In the genomic region with DNA sequence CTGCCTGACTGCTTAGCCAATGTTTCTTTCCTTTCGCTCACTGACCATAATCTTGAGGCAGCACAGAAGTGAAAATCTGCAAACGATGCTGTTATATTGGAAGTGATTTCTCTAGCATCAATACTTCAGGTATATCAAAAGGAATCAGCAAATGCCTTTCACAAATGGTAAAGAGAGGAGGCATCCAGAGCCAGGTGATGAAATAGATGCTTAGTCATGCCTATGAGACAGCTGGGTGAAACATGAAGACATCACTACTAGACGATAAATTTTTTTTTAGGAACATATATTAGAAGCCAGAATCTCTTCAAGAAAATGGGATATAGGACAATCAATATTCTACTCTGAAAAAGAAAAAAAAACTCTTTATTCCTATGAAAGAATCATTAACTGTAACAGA, we compare ENCODE assay signal across 16 cellular contexts.
A peak's percentile ranks its signal among the peaks of the same experiment; 100 is the strongest.
DNase-seq lines count a peak whose midpoint lies in the region; ATAC-seq and TF ChIP-seq lines count a peak whose summit lies in the region.
"Had no signal": no experiment of that assay in that cellular context is flagged by ENCODE, and none has a peak within 500 bp of the region (broad histone marks: within the 10 kb centered on the region; RNA-seq: fewer than 3 reads in every experiment).

No MANE protein-coding gene starts in this region.

- peak; percentile 89 for ATAC-seq in foreskin keratinocyte
- ATAC-seq in HG03378 (IDR thresholded peaks at IDR 0.05; ENCODE audit: unreplicated experiment), result no peak
- ATAC-seq: lower lobe of right lung; stimulated activated naive CD8-positive, alpha-beta T cell treated with anti-CD3 and anti-CD28 coated beads, Interleukin-15, Interleukin-2, amounts not matched to agents 100 U/mL and 50 U/mL, for 24 hours had no signal

- H3K27ac ChIP-seq in foreskin keratinocyte, result no peak overlapping the region
- H3K27ac ChIP-seq: lower lobe of right lung, sigmoid colon had no signal

- peak; percentile 14 for DNase-seq in DMS53 treated with DMSO at 0.1 percent for 48 hours (lab: John Stamatoyannopoulos, UW; ENCODE audit: unreplicated experiment)
- peak; percentile 33 for DNase-seq in HT1080 (ENCODE audit: low read depth)
- peak; percentile 30 for DNase-seq in SW480 (ENCODE audit: low spot score)
- DNase-seq in foreskin keratinocyte, result peak; percentile 7 to 57
- DNase-seq in NCI-H774 (lab: John Stamatoyannopoulos, UW), result no peak
- DNase-seq in Calu3, result no peak
- no peak for DNase-seq in NK-92 (lab: John Stamatoyannopoulos, UW; ENCODE audit: unreplicated experiment)
- DNase-seq: activated naive CD4-positive, alpha-beta T cell treated with anti-CD3 and anti-CD28 coated beads for 36 hours; C1 segment of cervical spinal cord; lower lobe of right lung; NCI-H526; sigmoid colon; stimulated activated naive CD8-positive, alpha-beta T cell treated with anti-CD3 and anti-CD28 coated beads, Interleukin-15, Interleukin-2, amounts not matched to agents 100 U/mL and 50 U/mL, for 24 hours had no signal

- no peaks in the 10 kb centered on the region for H3K4me1 ChIP-seq in foreskin keratinocyte
- H3K4me1 ChIP-seq: HAP-1, lower lobe of right lung, sigmoid colon had no signal

- H3K36me3 Mint-ChIP-seq in Calu3 (ENCODE audit: insufficient read depth, unreplicated experiment), result no peaks in the 10 kb centered on the region
- H3K36me3 Mint-ChIP-seq: WTC11 had no signal

- BruUV-seq in Calu3 (replicated peaks; lab: Mats Ljungman, UMichigan), result no TSS peak

- intact Hi-C loops in Calu3 (cut with micrococcal nuclease; ENCODE audit: unreplicated experiment), result no loop called here

- no peak overlapping the region for H3K27ac Mint-ChIP-seq in Calu3 (ENCODE audit: unreplicated experiment)
- H3K27ac Mint-ChIP-seq: activated naive CD4-positive, alpha-beta T cell treated with anti-CD3 and anti-CD28 coated beads for 36 hours; WTC11 had no signal

- H3K4me1 Mint-ChIP-seq in Calu3 (ENCODE audit: low read depth, unreplicated experiment), result no peaks in the 10 kb centered on the region

- H3K4me3 Mint-ChIP-seq in Calu3 (ENCODE audit: low read depth, unreplicated experiment), result no peak overlapping the region
- H3K4me3 Mint-ChIP-seq: activated naive CD4-positive, alpha-beta T cell treated with anti-CD3 and anti-CD28 coated beads for 36 hours; WTC11 had no signal

- H3K27me3 Mint-ChIP-seq in Calu3 (ENCODE audit: unreplicated experiment), result no peaks in the 10 kb centered on the region

- H3K27me3 ChIP-seq in foreskin keratinocyte, result no peaks in the 10 kb centered on the region
- H3K27me3 ChIP-seq: sigmoid colon had no signal

- CTCF ChIA-PET in Calu3 (lab: Charles Lee), result no interaction called here

- no peaks in the 10 kb centered on the region for H3K9me3 Mint-ChIP-seq in Calu3 (ENCODE audit: low read depth, unreplicated experiment)
- H3K9me3 Mint-ChIP-seq: activated naive CD4-positive, alpha-beta T cell treated with anti-CD3 and anti-CD28 coated beads for 36 hours; WTC11 had no signal

- TF ChIP-seq CTCF in foreskin keratinocyte (conservative IDR thresholded peaks at IDR 0.05), result no peak
- no peak for TF ChIP-seq CTCF in Calu3 (IDR thresholded peaks at IDR 0.05; ENCODE audit: unreplicated experiment)

Comparison
In these comparisons a context has a peak if more than half of its experiments do, and no peak if none do; other contexts are left out.
1. DNase-seq: peak in DMS53 treated with DMSO at 0.1 percent for 48 hours (single experiment), HT1080 (single experiment), SW480 (single experiment) and foreskin keratinocyte (2 of 2); none in NCI-H774 (single experiment), Calu3 (single experiment) and NK-92 (single experiment).